1 cellular context compared by ENCODE assay signal in genomic region chr2:9966491-9967022, GRCh38.
TF ChIP-seq lines count a peak whose summit lies in the region.

No MANE protein-coding gene starts in this region.

TF ChIP-seq in K562, 482 proteins besides CTCF, POLR2A, EP300 and RAD21 (continued from another document and continues in another):
- TF ChIP-seq CUX1 (CRISPR knock-in tag; IDR thresholded peaks at IDR 0.05) (peak; percentile 52), TFE3 (CRISPR knock-in tag; IDR thresholded peaks at IDR 0.05) (peak; percentile 59), NFE2 (IDR thresholded peaks at IDR 0.05; ENCODE audit: low read depth) (no peak), ETV1 (tag; conservative IDR thresholded peaks at IDR 0.05; ENCODE audit: low read depth) (no peak), GATAD2A (IDR thresholded peaks at IDR 0.05) (no peak), SPI1 (IDR thresholded peaks at IDR 0.05; ENCODE audit: borderline replicate concordance, low read depth, low read length) (no peak), RCOR1 (IDR thresholded peaks at IDR 0.05; ENCODE audit: borderline replicate concordance in 1 of 2, low read depth in 2 of 2, low read length in 2 of 2) (no peak), ELF1 (tag; IDR thresholded peaks at IDR 0.05) (no peak), XRCC3 (IDR thresholded peaks at IDR 0.05) (no peak), IRF9 (tag; IDR thresholded peaks at IDR 0.05) (no peak), KAT8 (IDR thresholded peaks at IDR 0.05; ENCODE audit: low read depth) (no peak), CEBPB (tag; IDR thresholded peaks at IDR 0.05) (no peak), ELF4 (CRISPR knock-in tag; IDR thresholded peaks at IDR 0.05) (peak; percentile 17; the same call in 1 of the 2 replicates), KDM4B (IDR thresholded peaks at IDR 0.05; ENCODE audit: borderline replicate concordance in 2 of 2, low read depth in 1 of 2) (no peak), ZBTB12 (CRISPR knock-in tag; IDR thresholded peaks at IDR 0.05) (no peak), RBM39 (optimal IDR thresholded peaks at IDR 0.05; ENCODE audit: low read depth, low read length) (no peak), ZNF644 (tag; IDR thresholded peaks at IDR 0.05; ENCODE audit: low read depth) (no peak), ZNF224 (CRISPR knock-in tag; IDR thresholded peaks at IDR 0.05) (no peak), POLR2H (tag; IDR thresholded peaks at IDR 0.05; ENCODE audit: low read depth) (0 out of 2 replicates have a peak, but pooled peaks have one; percentile 24), RFX5 (IDR thresholded peaks at IDR 0.05; ENCODE audit: low read depth, low read length) (no peak), RBM15 (IDR thresholded peaks at IDR 0.05; ENCODE audit: insufficient read depth, low read length) (no peak), TCF15 (CRISPR knock-in tag; IDR thresholded peaks at IDR 0.05) (no peak), YBX1 (IDR thresholded peaks at IDR 0.05) (no peak), MEF2D (tag; conservative IDR thresholded peaks at IDR 0.05; ENCODE audit: low read depth) (0 out of 2 replicates have a peak, but pooled peaks have one; percentile 12)
- TF ChIP-seq, protein P1, sequence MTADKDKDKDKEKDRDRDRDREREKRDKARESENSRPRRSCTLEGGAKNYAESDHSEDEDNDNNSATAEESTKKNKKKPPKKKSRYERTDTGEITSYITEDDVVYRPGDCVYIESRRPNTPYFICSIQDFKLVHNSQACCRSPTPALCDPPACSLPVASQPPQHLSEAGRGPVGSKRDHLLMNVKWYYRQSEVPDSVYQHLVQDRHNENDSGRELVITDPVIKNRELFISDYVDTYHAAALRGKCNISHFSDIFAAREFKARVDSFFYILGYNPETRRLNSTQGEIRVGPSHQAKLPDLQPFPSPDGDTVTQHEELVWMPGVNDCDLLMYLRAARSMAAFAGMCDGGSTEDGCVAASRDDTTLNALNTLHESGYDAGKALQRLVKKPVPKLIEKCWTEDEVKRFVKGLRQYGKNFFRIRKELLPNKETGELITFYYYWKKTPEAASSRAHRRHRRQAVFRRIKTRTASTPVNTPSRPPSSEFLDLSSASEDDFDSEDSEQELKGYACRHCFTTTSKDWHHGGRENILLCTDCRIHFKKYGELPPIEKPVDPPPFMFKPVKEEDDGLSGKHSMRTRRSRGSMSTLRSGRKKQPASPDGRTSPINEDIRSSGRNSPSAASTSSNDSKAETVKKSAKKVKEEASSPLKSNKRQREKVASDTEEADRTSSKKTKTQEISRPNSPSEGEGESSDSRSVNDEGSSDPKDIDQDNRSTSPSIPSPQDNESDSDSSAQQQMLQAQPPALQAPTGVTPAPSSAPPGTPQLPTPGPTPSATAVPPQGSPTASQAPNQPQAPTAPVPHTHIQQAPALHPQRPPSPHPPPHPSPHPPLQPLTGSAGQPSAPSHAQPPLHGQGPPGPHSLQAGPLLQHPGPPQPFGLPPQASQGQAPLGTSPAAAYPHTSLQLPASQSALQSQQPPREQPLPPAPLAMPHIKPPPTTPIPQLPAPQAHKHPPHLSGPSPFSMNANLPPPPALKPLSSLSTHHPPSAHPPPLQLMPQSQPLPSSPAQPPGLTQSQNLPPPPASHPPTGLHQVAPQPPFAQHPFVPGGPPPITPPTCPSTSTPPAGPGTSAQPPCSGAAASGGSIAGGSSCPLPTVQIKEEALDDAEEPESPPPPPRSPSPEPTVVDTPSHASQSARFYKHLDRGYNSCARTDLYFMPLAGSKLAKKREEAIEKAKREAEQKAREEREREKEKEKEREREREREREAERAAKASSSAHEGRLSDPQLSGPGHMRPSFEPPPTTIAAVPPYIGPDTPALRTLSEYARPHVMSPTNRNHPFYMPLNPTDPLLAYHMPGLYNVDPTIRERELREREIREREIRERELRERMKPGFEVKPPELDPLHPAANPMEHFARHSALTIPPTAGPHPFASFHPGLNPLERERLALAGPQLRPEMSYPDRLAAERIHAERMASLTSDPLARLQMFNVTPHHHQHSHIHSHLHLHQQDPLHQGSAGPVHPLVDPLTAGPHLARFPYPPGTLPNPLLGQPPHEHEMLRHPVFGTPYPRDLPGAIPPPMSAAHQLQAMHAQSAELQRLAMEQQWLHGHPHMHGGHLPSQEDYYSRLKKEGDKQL (CRISPR knock-in tag; IDR thresholded peaks at IDR 0.05; ENCODE audit: borderline replicate concordance): no peak
- TF ChIP-seq, protein P2, sequence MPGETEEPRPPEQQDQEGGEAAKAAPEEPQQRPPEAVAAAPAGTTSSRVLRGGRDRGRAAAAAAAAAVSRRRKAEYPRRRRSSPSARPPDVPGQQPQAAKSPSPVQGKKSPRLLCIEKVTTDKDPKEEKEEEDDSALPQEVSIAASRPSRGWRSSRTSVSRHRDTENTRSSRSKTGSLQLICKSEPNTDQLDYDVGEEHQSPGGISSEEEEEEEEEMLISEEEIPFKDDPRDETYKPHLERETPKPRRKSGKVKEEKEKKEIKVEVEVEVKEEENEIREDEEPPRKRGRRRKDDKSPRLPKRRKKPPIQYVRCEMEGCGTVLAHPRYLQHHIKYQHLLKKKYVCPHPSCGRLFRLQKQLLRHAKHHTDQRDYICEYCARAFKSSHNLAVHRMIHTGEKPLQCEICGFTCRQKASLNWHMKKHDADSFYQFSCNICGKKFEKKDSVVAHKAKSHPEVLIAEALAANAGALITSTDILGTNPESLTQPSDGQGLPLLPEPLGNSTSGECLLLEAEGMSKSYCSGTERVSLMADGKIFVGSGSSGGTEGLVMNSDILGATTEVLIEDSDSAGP (CRISPR knock-in tag; IDR thresholded peaks at IDR 0.05): no peak
- TF ChIP-seq, protein P3, sequence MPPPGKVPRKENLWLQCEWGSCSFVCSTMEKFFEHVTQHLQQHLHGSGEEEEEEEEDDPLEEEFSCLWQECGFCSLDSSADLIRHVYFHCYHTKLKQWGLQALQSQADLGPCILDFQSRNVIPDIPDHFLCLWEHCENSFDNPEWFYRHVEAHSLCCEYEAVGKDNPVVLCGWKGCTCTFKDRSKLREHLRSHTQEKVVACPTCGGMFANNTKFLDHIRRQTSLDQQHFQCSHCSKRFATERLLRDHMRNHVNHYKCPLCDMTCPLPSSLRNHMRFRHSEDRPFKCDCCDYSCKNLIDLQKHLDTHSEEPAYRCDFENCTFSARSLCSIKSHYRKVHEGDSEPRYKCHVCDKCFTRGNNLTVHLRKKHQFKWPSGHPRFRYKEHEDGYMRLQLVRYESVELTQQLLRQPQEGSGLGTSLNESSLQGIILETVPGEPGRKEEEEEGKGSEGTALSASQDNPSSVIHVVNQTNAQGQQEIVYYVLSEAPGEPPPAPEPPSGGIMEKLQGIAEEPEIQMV (tag; conservative IDR thresholded peaks at IDR 0.05; ENCODE audit: low read depth): no peak
- TF ChIP-seq, protein P4, sequence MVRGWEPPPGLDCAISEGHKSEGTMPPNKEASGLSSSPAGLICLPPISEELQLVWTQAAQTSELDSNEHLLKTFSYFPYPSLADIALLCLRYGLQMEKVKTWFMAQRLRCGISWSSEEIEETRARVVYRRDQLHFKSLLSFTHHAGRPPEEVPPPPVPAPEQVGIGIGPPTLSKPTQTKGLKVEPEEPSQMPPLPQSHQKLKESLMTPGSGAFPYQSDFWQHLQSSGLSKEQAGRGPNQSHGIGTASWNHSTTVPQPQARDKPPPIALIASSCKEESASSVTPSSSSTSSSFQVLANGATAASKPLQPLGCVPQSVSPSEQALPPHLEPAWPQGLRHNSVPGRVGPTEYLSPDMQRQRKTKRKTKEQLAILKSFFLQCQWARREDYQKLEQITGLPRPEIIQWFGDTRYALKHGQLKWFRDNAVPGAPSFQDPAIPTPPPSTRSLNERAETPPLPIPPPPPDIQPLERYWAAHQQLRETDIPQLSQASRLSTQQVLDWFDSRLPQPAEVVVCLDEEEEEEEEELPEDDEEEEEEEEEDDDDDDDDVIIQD (CRISPR knock-in tag; IDR thresholded peaks at IDR 0.05): 0 out of 2 replicates have a peak, but pooled peaks have one; percentile 8
